Comparison of ENCODE assay signal across 13 cellular contexts in the genomic region with DNA sequence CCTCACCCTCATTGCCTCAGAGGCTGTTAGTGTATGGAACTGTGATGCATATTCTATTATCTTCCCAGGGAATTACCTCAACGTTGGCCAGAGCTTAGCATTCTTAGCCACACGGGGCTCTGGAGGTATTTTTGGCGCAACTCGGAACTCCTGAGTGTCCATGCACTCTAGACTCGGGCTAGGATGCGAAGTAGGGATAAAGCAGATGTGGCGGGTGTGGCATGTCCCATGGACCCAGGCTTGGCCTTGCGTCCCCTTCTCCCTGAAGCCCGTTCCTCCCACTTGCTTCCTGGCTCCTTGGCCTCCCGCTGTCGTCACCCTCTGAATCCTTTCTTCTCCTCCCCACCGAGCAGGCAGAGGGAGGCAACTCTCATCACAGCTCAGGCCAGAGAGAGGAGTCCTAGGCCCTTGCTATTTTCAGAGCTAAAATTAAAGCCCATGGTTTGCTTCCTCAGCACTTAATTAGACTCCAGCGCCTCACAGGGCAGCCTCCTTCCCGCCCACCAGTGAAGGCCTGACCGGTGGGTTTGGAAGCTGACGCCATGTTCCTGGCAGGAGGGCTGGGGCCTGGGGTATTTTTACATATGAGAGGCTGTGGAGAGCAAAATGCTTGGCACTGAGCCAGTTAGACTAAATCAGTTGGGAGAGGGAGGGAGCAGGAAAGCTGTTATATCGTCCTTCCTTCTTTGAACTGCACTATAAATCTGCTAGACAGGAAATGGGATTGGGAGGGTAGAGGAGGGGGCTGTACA.
DNase-seq lines count a peak whose midpoint lies in the region; TF ChIP-seq lines count a peak whose summit lies in the region.
"Had no signal": no experiment of that assay in that cellular context is flagged by ENCODE, and none has a peak within 500 bp of the region (broad histone marks: within the 10 kb centered on the region; RNA-seq: fewer than 3 reads in every experiment).

No MANE protein-coding gene starts in this region.

- no peak for TF ChIP-seq CTCF in choroid plexus epithelial cell (conservative IDR thresholded peaks at IDR 0.05; ENCODE audit: low read depth, low read length)

- no peak overlapping the region for H3K4me3 ChIP-seq in choroid plexus epithelial cell (ENCODE audit: low read depth, low read length)
- H3K4me3 ChIP-seq: dorsolateral prefrontal cortex had no signal

- DNase-seq in DMS153 (lab: John Stamatoyannopoulos, UW), result peak; percentile 85
- DNase-seq in NCI-H2171 (lab: John Stamatoyannopoulos, UW), result peak; percentile 32
- peak; percentile 69 for DNase-seq in choroid plexus epithelial cell (ENCODE audit: low read depth)
- peak; percentile 65 for DNase-seq in myocyte (ENCODE audit: low read depth)
- DNase-seq in HK-2 (ENCODE audit: unreplicated experiment), result no peak
- DNase-seq in GDM1 (lab: John Stamatoyannopoulos, UW), result no peak
- DNase-seq in NCI-H1436 (lab: John Stamatoyannopoulos, UW), result no peak
- no peak for DNase-seq in effector CD8-positive, alpha-beta T cell (lab: John Stamatoyannopoulos, UW)
- DNase-seq: activated naive CD8-positive, alpha-beta T cell treated with anti-CD3 and anti-CD28 coated beads, Interleukin-2, amount 10 ng/mL, durations not matched to agents 7 days and 5 days; dorsolateral prefrontal cortex; foreskin fibroblast; GF-D8; NCI-H187 had no signal

Comparison
In these comparisons a context has a peak if more than half of its experiments do, and no peak if none do; other contexts are left out.
1. DNase-seq: peak in DMS153 (single experiment), NCI-H2171 (single experiment), choroid plexus epithelial cell (single experiment) and myocyte (single experiment); none in HK-2 (single experiment), GDM1 (single experiment), NCI-H1436 (single experiment) and effector CD8-positive, alpha-beta T cell (single experiment).